15 cellular contexts compared by ENCODE assay signal in genomic region chr12:33116284-33116683, GRCh38.
"Had no signal": no experiment of that assay in that cellular context is flagged by ENCODE, and none has a peak within 500 bp of the region (broad histone marks: within the 10 kb centered on the region; RNA-seq: fewer than 3 reads in every experiment).

No MANE protein-coding gene starts in this region.

- H3K27ac ChIP-seq: adrenal gland, cardiac muscle cell, hepatocyte, pancreas, uterus had no signal

- H3K79me2 ChIP-seq: hepatocyte had no signal

- H3K36me3 ChIP-seq: adrenal gland, cardiac muscle cell, pancreas, uterus had no signal

- H3K27me3 ChIP-seq: adrenal gland, cardiac muscle cell, hepatocyte, pancreas, uterus had no signal

- H3K4me1 ChIP-seq: adrenal gland, pancreas, uterus had no signal

- H2AFZ ChIP-seq: hepatocyte had no signal

- H3K4me3 Mint-ChIP-seq: activated CD4-positive, alpha-beta memory T cell treated with anti-CD3 and anti-CD28 coated beads, Interleukin-2, amount 10 ng/mL, durations not matched to agents 7 days and 5 days; activated naive CD4-positive, alpha-beta T cell treated with anti-CD3 and anti-CD28 coated beads, Interleukin-2, amount 50 U/mL, for 24 hours; activated T-cell treated with anti-CD3 and anti-CD28 coated beads, Interleukin-2, amount 50 U/mL, for 4 hours; immature natural killer cell; naive thymus-derived CD8-positive, alpha-beta T cell; stimulated activated effector memory CD8-positive, alpha-beta T cell treated with anti-CD3 and anti-CD28 coated beads, Interleukin-12 subunit alpha, Interleukin-12 subunit beta, amount 100 ng/mL, for 72 hours had no signal

- H3K27ac Mint-ChIP-seq: activated CD4-positive, alpha-beta memory T cell treated with anti-CD3 and anti-CD28 coated beads, Interleukin-2, amount 10 ng/mL, durations not matched to agents 7 days and 5 days; activated naive CD4-positive, alpha-beta T cell treated with anti-CD3 and anti-CD28 coated beads, Interleukin-2, amount 50 U/mL, for 24 hours; immature natural killer cell; naive thymus-derived CD8-positive, alpha-beta T cell; stimulated activated effector memory CD8-positive, alpha-beta T cell treated with anti-CD3 and anti-CD28 coated beads, Interleukin-12 subunit alpha, Interleukin-12 subunit beta, amount 100 ng/mL, for 72 hours had no signal

- H3K4me2 ChIP-seq: hepatocyte had no signal

- H3K9me3 ChIP-seq: adrenal gland, pancreas, uterus had no signal

- H3K36me3 Mint-ChIP-seq: activated naive CD4-positive, alpha-beta T cell treated with anti-CD3 and anti-CD28 coated beads, Interleukin-2, amount 50 U/mL, for 24 hours; immature natural killer cell; stimulated activated effector memory CD8-positive, alpha-beta T cell treated with anti-CD3 and anti-CD28 coated beads, Interleukin-12 subunit alpha, Interleukin-12 subunit beta, amount 100 ng/mL, for 72 hours had no signal

- H3K4me1 Mint-ChIP-seq: activated CD4-positive, alpha-beta memory T cell treated with anti-CD3 and anti-CD28 coated beads, Interleukin-2, amount 10 ng/mL, durations not matched to agents 7 days and 5 days; activated naive CD4-positive, alpha-beta T cell treated with anti-CD3 and anti-CD28 coated beads, Interleukin-2, amount 50 U/mL, for 24 hours; immature natural killer cell; stimulated activated effector memory CD8-positive, alpha-beta T cell treated with anti-CD3 and anti-CD28 coated beads, Interleukin-12 subunit alpha, Interleukin-12 subunit beta, amount 100 ng/mL, for 72 hours had no signal

- ATAC-seq: activated T-cell treated with anti-CD3 and anti-CD28 coated beads, Interleukin-2, amount 50 U/mL, for 4 hours; esophagus mucosa; naive thymus-derived CD8-positive, alpha-beta T cell; pancreas; stimulated activated effector memory CD8-positive, alpha-beta T cell treated with anti-CD3 and anti-CD28 coated beads, Interleukin-12 subunit alpha, Interleukin-12 subunit beta, amount 100 ng/mL, for 72 hours had no signal

- H3K9me3 Mint-ChIP-seq: activated CD4-positive, alpha-beta memory T cell treated with anti-CD3 and anti-CD28 coated beads, Interleukin-2, amount 10 ng/mL, durations not matched to agents 7 days and 5 days had no signal

- H3K27me3 Mint-ChIP-seq: activated CD4-positive, alpha-beta memory T cell treated with anti-CD3 and anti-CD28 coated beads, Interleukin-2, amount 10 ng/mL, durations not matched to agents 7 days and 5 days; activated naive CD4-positive, alpha-beta T cell treated with anti-CD3 and anti-CD28 coated beads, Interleukin-2, amount 50 U/mL, for 24 hours had no signal

- H3K4me3 ChIP-seq: adrenal gland, cardiac muscle cell, hepatocyte, pancreas, uterus had no signal

- DNase-seq: activated CD4-positive, alpha-beta memory T cell treated with anti-CD3 and anti-CD28 coated beads, Interleukin-2, amount 10 ng/mL, durations not matched to agents 7 days and 5 days; activated CD4-positive, alpha-beta T cell treated with anti-CD3 and anti-CD28 coated beads for 4 hours; activated effector memory CD4-positive, alpha-beta T cell treated with anti-CD3 and anti-CD28 coated beads, Interleukin-2, amount 50 U/mL, for 16 hours; activated T-cell treated with anti-CD3 and anti-CD28 coated beads, Interleukin-2, amount 50 U/mL, for 4 hours; adrenal gland; immature natural killer cell; naive thymus-derived CD8-positive, alpha-beta T cell; pancreas; T-helper 2 cell; uterus had no signal
